Comparison of ENCODE assay signal across 8 cellular contexts in the genomic region with DNA sequence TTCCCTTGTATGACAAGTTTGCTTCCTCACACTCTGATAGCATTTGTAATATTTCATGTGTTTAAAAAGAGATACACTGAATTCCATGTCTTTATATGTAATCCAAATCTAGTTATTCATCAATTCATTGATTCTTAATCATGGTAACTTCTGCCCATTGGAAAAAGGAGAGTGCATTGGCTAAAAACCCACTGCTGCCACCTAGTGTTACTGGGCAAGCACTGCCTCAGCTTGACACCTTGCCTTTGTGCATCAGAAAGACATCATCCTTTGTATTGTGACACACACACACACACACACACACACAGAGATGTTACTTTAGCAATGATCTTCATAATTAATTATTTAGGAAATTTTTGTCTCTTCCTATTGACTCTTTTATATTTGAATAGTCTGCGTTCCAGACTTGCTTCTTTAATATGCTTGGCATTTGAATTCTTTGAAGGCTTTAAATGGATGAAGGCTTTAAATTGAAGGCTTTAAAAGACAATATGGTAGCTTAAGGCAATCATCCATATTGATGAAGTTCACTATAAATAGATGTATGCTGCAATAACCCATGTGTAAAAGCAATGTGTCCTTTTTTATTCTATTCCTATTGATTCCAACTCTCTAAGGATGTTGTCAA.
DNase-seq lines count a peak whose midpoint lies in the region; ATAC-seq and TF ChIP-seq lines count a peak whose summit lies in the region.

No MANE protein-coding gene starts in this region.

- CTCF ChIA-PET in PC-3 (lab: Charles Lee), result interaction anchor here (0.6 to 0.9 kb wide), 2 partner anchors 10 to 581 kb away, joined by 3 to 4 read pairs; no protein-coding TSS in a partner anchor

- no peak overlapping the region for H2AFZ ChIP-seq in PC-3 (ENCODE audit: low read length)

- H3K4me3 ChIP-seq in PC-3 (ENCODE audit: low read length) (no peak overlapping the region), dorsolateral prefrontal cortex (no peak overlapping the region)

- H3K4me2 ChIP-seq in PC-3 (ENCODE audit: low read length), result no peak overlapping the region

- no peak overlapping the region for H3K27ac ChIP-seq in PC-3 (ENCODE audit: low read length)
- no peak overlapping the region for H3K27ac ChIP-seq in dorsolateral prefrontal cortex

- peak; percentile 86 for ATAC-seq in GM21390 (IDR thresholded peaks at IDR 0.05; ENCODE audit: unreplicated experiment)
- peak; percentile 59 for ATAC-seq in PC-3
- ATAC-seq in GM18517 (IDR thresholded peaks at IDR 0.05; ENCODE audit: unreplicated experiment), result no peak

- no peaks in the 10 kb centered on the region for H4K20me1 ChIP-seq in PC-3 (ENCODE audit: low read length)

- no peaks in the 10 kb centered on the region for H3K9me2 ChIP-seq in PC-3 (replicated peaks; ENCODE audit: low read length)

- no peaks in the 10 kb centered on the region for H3K79me2 ChIP-seq in PC-3 (ENCODE audit: low read length)

- BruUV-seq in PC-3 (replicated peaks; lab: Mats Ljungman, UMichigan), result no TSS peak

- H3K36me3 ChIP-seq in PC-3 (ENCODE audit: low read depth, low read length), result no peaks in the 10 kb centered on the region

- no peaks in the 10 kb centered on the region for H3F3A ChIP-seq in PC-3 (ENCODE audit: low read length, unreplicated experiment)

- H3K27me3 ChIP-seq in PC-3 (ENCODE audit: low read length), result peaks cover 16% of the 10 kb centered on the region
- no peaks in the 10 kb centered on the region for H3K27me3 ChIP-seq in dorsolateral prefrontal cortex

- H3K9me3 ChIP-seq in PC-3 (ENCODE audit: low read length), result no peaks in the 10 kb centered on the region

- POLR2A ChIA-PET in PC-3 (lab: Charles Lee; ENCODE audit: unreplicated experiment), result no interaction called here

- DNase-seq in activated CD4-positive, alpha-beta T cell treated with anti-CD3 and anti-CD28 coated beads for 24 hours (ENCODE audit: low read depth in 2 of 2), result peak; percentile 4 to 9
- no peak for DNase-seq in activated CD4-positive, alpha-beta T cell treated with anti-CD3 and anti-CD28 coated beads, Interleukin-2, amount 50 U/mL, for 4 hours
- DNase-seq in HuH-7 (ENCODE audit: low spot score) (peak; percentile 10), PC-3 (peak; percentile 68), dorsolateral prefrontal cortex (peak in 8 of 10 donors; percentile 27 to 75 (median 55)), midbrain (lab: John Stamatoyannopoulos, UW) (peak; percentile 53)

- no peak overlapping the region for H3K9ac ChIP-seq in PC-3 (ENCODE audit: low read length)

- intact Hi-C loops in PC-3 (cut with micrococcal nuclease), result loop anchor here (1.0 to 5.0 kb wide), 2 partner anchors 235 to 582 kb away; no protein-coding TSS in a partner anchor
- intact Hi-C loops in dorsolateral prefrontal cortex (cut with DNase I), result loop anchor here (5.0 to 10.0 kb wide), 3 partner anchors 235 to 582 kb away; no protein-coding TSS in a partner anchor

- TF ChIP-seq CTCF in PC-3 (conservative IDR thresholded peaks at IDR 0.05; ENCODE audit: low read depth, low read length) (peak; percentile 92), dorsolateral prefrontal cortex (IDR thresholded peaks at IDR 0.05 in 54 of 56, conservative IDR thresholded peaks at IDR 0.05 in 2 of 56; ENCODE audit: low read depth in 1 of 56, partially characterized antibody in 56 of 56) (peak; percentile 69 to 96 (median 85))

- H3K4me1 ChIP-seq in PC-3 (ENCODE audit: insufficient read depth, low read length), result peaks cover 2% of the 10 kb centered on the region

Comparison
In these comparisons a context has a peak if more than half of its experiments do, and no peak if none do; other contexts are left out.
1. DNase-seq: peak in activated CD4-positive, alpha-beta T cell treated with anti-CD3 and anti-CD28 coated beads for 24 hours (2 of 2), HuH-7 (single experiment), PC-3 (single experiment), dorsolateral prefrontal cortex (8 of 10) and midbrain (single experiment); none in activated CD4-positive, alpha-beta T cell treated with anti-CD3 and anti-CD28 coated beads, Interleukin-2, amount 50 U/mL, for 4 hours (0 of 2).